Comparison of ENCODE assay signal across 1 cellular context in genomic region chr12:19026035-19026434, GRCh38.
TF ChIP-seq lines count a peak whose summit lies in the region.

No MANE protein-coding gene starts in this region.

TF ChIP-seq in GM23338, 12 proteins besides CTCF, POLR2A, EP300 and RAD21 (continued from another document):
- TF ChIP-seq ZNF462 (CRISPR knock-in tag; IDR thresholded peaks at IDR 0.05) = no peak
- TF ChIP-seq EZH2 (IDR thresholded peaks at IDR 0.05; ENCODE audit: low read depth, unreplicated experiment) = no peak
- no peak for TF ChIP-seq ZNF114 (CRISPR knock-in tag; IDR thresholded peaks at IDR 0.05)
- TF ChIP-seq ETS1 (IDR thresholded peaks at IDR 0.05) = no peak
- no peak for TF ChIP-seq REST (IDR thresholded peaks at IDR 0.05; ENCODE audit: unreplicated experiment)
- no peak for TF ChIP-seq POLR2AphosphoS5 (IDR thresholded peaks at IDR 0.05; ENCODE audit: low read depth)
- TF ChIP-seq NANOG (IDR thresholded peaks at IDR 0.05; ENCODE audit: borderline replicate concordance) = no peak
- no peak for TF ChIP-seq STAT1 (IDR thresholded peaks at IDR 0.05; ENCODE audit: unreplicated experiment)
TF ChIP-seq in GM23338: peak in this region for 0.
